In genomic region chr3:66938338-66938963, GRCh38 we compare ENCODE assay signal across 8 cellular contexts. TPM values are rescaled to one million over a fixed set of nuclear protein-coding genes. Genes with fewer than 3 reads are reported as not detected.
A peak's percentile ranks its signal among the peaks of the same experiment; 100 is the strongest.
DNase-seq lines count a peak whose midpoint lies in the region; ATAC-seq and TF ChIP-seq lines count a peak whose summit lies in the region.

No MANE protein-coding gene starts in this region.

- TF ChIP-seq CTCF in progenitor cell of endocrine pancreas (IDR thresholded peaks at IDR 0.05; ENCODE audit: unreplicated experiment) = peak; percentile 90

- no peak overlapping the region for H3K27ac Mint-ChIP-seq in activated T-cell treated with anti-CD3 and anti-CD28 coated beads, Interleukin-2, amount 50 U/mL, for 72 hours
- H3K27ac Mint-ChIP-seq in progenitor cell of endocrine pancreas = no peak overlapping the region

- ATAC-seq in GM18868 (IDR thresholded peaks at IDR 0.05; ENCODE audit: unreplicated experiment) (peak; percentile 94), HG03354 (IDR thresholded peaks at IDR 0.05; ENCODE audit: poor library complexity, severe bottlenecking, unreplicated experiment) (peak; percentile 91), GM21737 (IDR thresholded peaks at IDR 0.05; ENCODE audit: unreplicated experiment) (no peak)
- ATAC-seq in activated T-cell treated with anti-CD3 and anti-CD28 coated beads, Interleukin-2, amount 50 U/mL, for 72 hours (replicated peaks in 1 of 2) = peak; percentile 40 to 48

- H3K36me3 Mint-ChIP-seq in activated T-cell treated with anti-CD3 and anti-CD28 coated beads, Interleukin-2, amount 50 U/mL, for 72 hours (ENCODE audit: insufficient read depth in 2 of 2) = no peaks in the 10 kb centered on the region
- H3K36me3 Mint-ChIP-seq in progenitor cell of endocrine pancreas (ENCODE audit: insufficient read depth) = no peaks in the 10 kb centered on the region

- H3K9me3 Mint-ChIP-seq in activated T-cell treated with anti-CD3 and anti-CD28 coated beads, Interleukin-2, amount 50 U/mL, for 72 hours = no peaks in the 10 kb centered on the region
- H3K9me3 Mint-ChIP-seq in progenitor cell of endocrine pancreas (ENCODE audit: low read depth) = peaks cover 4% of the 10 kb centered on the region

- no peaks in the 10 kb centered on the region for H3K4me1 Mint-ChIP-seq in activated T-cell treated with anti-CD3 and anti-CD28 coated beads, Interleukin-2, amount 50 U/mL, for 72 hours (ENCODE audit: low read depth)
- H3K4me1 Mint-ChIP-seq in progenitor cell of endocrine pancreas (ENCODE audit: low read depth) = peaks cover 6% of the 10 kb centered on the region

- H3K4me3 Mint-ChIP-seq in activated T-cell treated with anti-CD3 and anti-CD28 coated beads, Interleukin-2, amount 50 U/mL, for 72 hours = no peak overlapping the region
- no peak overlapping the region for H3K4me3 Mint-ChIP-seq in progenitor cell of endocrine pancreas (ENCODE audit: low read depth)

- DNase-seq in COLO829 (ENCODE audit: low spot score) = peak; percentile 46
- DNase-seq in NCI-H524 treated with DMSO at 0.1 percent for 48 hours (lab: John Stamatoyannopoulos, UW) = peak; percentile 43
- peak; percentile 8 to 40 for DNase-seq in activated T-cell treated with anti-CD3 and anti-CD28 coated beads, Interleukin-2, amount 50 U/mL, for 72 hours
- DNase-seq in head of caudate nucleus = peak in 32 of 42 donors; percentile 5 to 82 (median 45)
- peak; percentile 17 for DNase-seq in progenitor cell of endocrine pancreas (ENCODE audit: low spot score, unreplicated experiment)

- peaks cover 38% of the 10 kb centered on the region for H3K27me3 Mint-ChIP-seq in activated T-cell treated with anti-CD3 and anti-CD28 coated beads, Interleukin-2, amount 50 U/mL, for 72 hours (ENCODE audit: low read depth)
- peaks cover 3% of the 10 kb centered on the region for H3K27me3 Mint-ChIP-seq in progenitor cell of endocrine pancreas

- intact Hi-C loops in head of caudate nucleus (cut with DNase I) = no loop called here

RNA-seq across cellular contexts. Expression of gene KBTBD8, which starts 59.7 kb away (rescaled TPM):
- 10 to 100 TPM; 14.7 to 20.4 TPM for total RNA-seq in activated T-cell treated with anti-CD3 and anti-CD28 coated beads, Interleukin-2, amount 50 U/mL, for 72 hours
- total RNA-seq in progenitor cell of endocrine pancreas = 5.8 and 6.1 TPM in 2 replicates
